ENCODE assay signal across 23 cellular contexts in the genomic region with DNA sequence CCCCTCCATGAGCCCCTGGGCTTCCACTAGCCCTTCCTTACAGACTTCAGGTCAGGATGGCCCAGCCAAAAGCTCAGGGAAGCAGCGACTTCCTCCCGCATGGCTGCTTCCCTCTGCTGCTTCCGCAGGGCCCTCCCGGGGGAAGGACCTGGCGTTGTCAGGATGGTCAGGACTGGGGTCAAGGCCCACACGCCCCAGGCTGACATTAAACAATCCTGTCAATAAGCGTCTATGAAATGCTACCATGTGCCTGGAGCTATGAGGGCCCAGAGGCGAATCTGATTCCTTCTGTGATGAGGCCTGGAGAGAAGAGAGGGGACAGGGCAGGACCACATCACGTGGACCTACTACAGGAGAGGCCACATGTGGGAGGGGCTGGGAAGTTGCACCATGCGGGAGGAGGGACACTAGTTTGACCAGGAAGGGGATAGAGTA. TPM values are rescaled to one million over a fixed set of nuclear protein-coding genes. Genes with fewer than 3 reads are reported as not detected.
"Had no signal": no experiment of that assay in that cellular context is flagged by ENCODE, and none has a peak within 500 bp of the region (broad histone marks: within the 10 kb centered on the region; RNA-seq: fewer than 3 reads in every experiment).

No MANE protein-coding gene starts in this region.

- H3K4me3 ChIP-seq: coronary artery, dorsolateral prefrontal cortex, gastrocnemius medialis, hepatocyte, pancreas, prostate gland, spleen, tibial artery, upper lobe of right lung had no signal

- DNase-seq: caudate nucleus; dorsolateral prefrontal cortex; effector CD8-positive, alpha-beta T cell; gastrocnemius medialis; left colon; naive thymus-derived CD8-positive, alpha-beta T cell; nucleus accumbens; spleen; stimulated activated CD4-positive, alpha-beta T cell treated with anti-CD3 and anti-CD28 coated beads, Interleukin-15, amount 100 ng/mL, for 24 hours; stimulated activated CD4-positive, alpha-beta T cell treated with anti-CD3 and anti-CD28 coated beads, Interleukin-1b, Interleukin-23, amount 100 ng/mL, for 48 hours; stimulated activated CD4-positive, alpha-beta T cell treated with anti-CD3 and anti-CD28 coated beads, Interleukin-4, amount 100 ng/mL, for 24 hours; tibial artery; upper lobe of right lung had no signal

- ATAC-seq: esophagus mucosa; gastrocnemius medialis; left colon; naive thymus-derived CD8-positive, alpha-beta T cell; pancreas; sciatic nerve; stimulated activated memory B cell treated with anti-CD40 and anti-IgM and Interleukin-4, amounts not matched to agents 10 μg/mL and 1 μg/mL and 100 μg/mL, for 72 hours; upper lobe of right lung had no signal

- H3K9me3 ChIP-seq: gastrocnemius medialis, pancreas, prostate gland, tibial artery, upper lobe of right lung had no signal

- H3K4me1 Mint-ChIP-seq: naive thymus-derived CD8-positive, alpha-beta T cell; stimulated activated memory B cell treated with anti-CD40 and anti-IgM and Interleukin-4, amounts not matched to agents 10 μg/mL and 1 μg/mL and 100 μg/mL, for 72 hours had no signal

- H3K79me2 ChIP-seq: hepatocyte had no signal

- H3K27ac ChIP-seq: coronary artery, dorsolateral prefrontal cortex, gastrocnemius medialis, hepatocyte, pancreas, prostate gland, spleen, tibial artery, upper lobe of right lung had no signal

- H3K4me1 ChIP-seq: pancreas, prostate gland had no signal

- H3K27ac Mint-ChIP-seq: naive thymus-derived CD8-positive, alpha-beta T cell; stimulated activated memory B cell treated with anti-CD40 and anti-IgM and Interleukin-4, amounts not matched to agents 10 μg/mL and 1 μg/mL and 100 μg/mL, for 72 hours; stimulated activated naive CD8-positive, alpha-beta T cell treated with anti-CD3 and anti-CD28 coated beads, Interleukin-15, Interleukin-2, amounts not matched to agents 100 ng/mL and 50 ng/mL, for 24 hours had no signal

- H2AFZ ChIP-seq: hepatocyte had no signal

- H3K36me3 ChIP-seq: gastrocnemius medialis, pancreas, prostate gland, spleen, upper lobe of right lung had no signal

- FAIRE-seq: pancreas had no signal

- H3K4me3 Mint-ChIP-seq: naive thymus-derived CD8-positive, alpha-beta T cell; neural crest cell; stimulated activated memory B cell treated with anti-CD40 and anti-IgM and Interleukin-4, amounts not matched to agents 10 μg/mL and 1 μg/mL and 100 μg/mL, for 72 hours; stimulated activated naive CD8-positive, alpha-beta T cell treated with anti-CD3 and anti-CD28 coated beads, Interleukin-15, Interleukin-2, amounts not matched to agents 100 ng/mL and 50 ng/mL, for 24 hours had no signal

- H3K27me3 Mint-ChIP-seq: stimulated activated memory B cell treated with anti-CD40 and anti-IgM and Interleukin-4, amounts not matched to agents 10 μg/mL and 1 μg/mL and 100 μg/mL, for 72 hours had no signal

- H3K27me3 ChIP-seq: dorsolateral prefrontal cortex, gastrocnemius medialis, hepatocyte, pancreas, spleen, tibial artery, upper lobe of right lung had no signal

- H3K4me2 ChIP-seq: hepatocyte had no signal

RNA-seq across cellular contexts. Expression of a gene that starts 17.3 kb away (rescaled TPM):
- total RNA-seq: lung microvascular endothelial cell; naive thymus-derived CD8-positive, alpha-beta T cell; neural crest cell had no signal
- polyA plus RNA-seq: naive thymus-derived CD8-positive, alpha-beta T cell had no signal
